ENCODE assay signal across 17 cellular contexts in genomic region chr1:234401658-234402057, GRCh38. TPM values are rescaled to one million over a fixed set of nuclear protein-coding genes. Genes with fewer than 3 reads are reported as not detected.
DNase-seq lines count a peak whose midpoint lies in the region; ATAC-seq and TF ChIP-seq lines count a peak whose summit lies in the region.
"Had no signal": no experiment of that assay in that cellular context is flagged by ENCODE, and none has a peak within 500 bp of the region (broad histone marks: within the 10 kb centered on the region; RNA-seq: fewer than 3 reads in every experiment).

No MANE protein-coding gene starts in this region.

- no peak overlapping the region for H2AK5ac ChIP-seq in mesendoderm (ENCODE audit: low read length)

- CTCF ChIA-PET in CD8-positive, alpha-beta T cell (lab: Charles Lee), result no interaction called here
- CTCF ChIA-PET in activated CD8-positive, alpha-beta T cell treated with anti-CD3 and anti-CD28 coated beads, Interleukin-2, amount 10 ng/mL, durations not matched to agents 7 days and 5 days (lab: Charles Lee), result no interaction called here

- H3K4me3 Mint-ChIP-seq in CD14-positive monocyte (peak overlapping the region in 1 of 2 donors; percentile 11), memory B cell (peak overlapping the region; percentile 4)
- peak overlapping the region; percentile 9 for H3K4me3 Mint-ChIP-seq in CD8-positive, alpha-beta T cell
- peak overlapping the region; percentile 4 for H3K4me3 Mint-ChIP-seq in activated CD8-positive, alpha-beta T cell treated with anti-CD3 and anti-CD28 coated beads, Interleukin-2, amount 10 ng/mL, durations not matched to agents 7 days and 5 days
- H3K4me3 Mint-ChIP-seq: nephron had no signal

- no peak overlapping the region for H4K8ac ChIP-seq in mesendoderm (ENCODE audit: low read depth, low read length)

- H2BK5ac ChIP-seq in mesendoderm (ENCODE audit: low read length), result no peak overlapping the region

- H3K36me3 Mint-ChIP-seq in CD14-positive monocyte (peaks cover 7 to 18% of the 10 kb centered on the region in 2 donors), memory B cell (peaks cover 13% of the 10 kb centered on the region)
- peaks cover 46% of the 10 kb centered on the region for H3K36me3 Mint-ChIP-seq in CD8-positive, alpha-beta T cell
- H3K36me3 Mint-ChIP-seq in activated CD8-positive, alpha-beta T cell treated with anti-CD3 and anti-CD28 coated beads, Interleukin-2, amount 10 ng/mL, durations not matched to agents 7 days and 5 days (ENCODE audit: low read depth), result peaks cover 35% of the 10 kb centered on the region

- no peaks in the 10 kb centered on the region for H3K79me2 ChIP-seq in mesendoderm (ENCODE audit: control insufficient read depth, insufficient read depth, low read length)

- H3K4me1 Mint-ChIP-seq in CD14-positive monocyte, result peaks cover 29% of the 10 kb centered on the region
- peaks cover 41% of the 10 kb centered on the region for H3K4me1 Mint-ChIP-seq in CD8-positive, alpha-beta T cell (ENCODE audit: low read depth)
- peaks cover 41% of the 10 kb centered on the region for H3K4me1 Mint-ChIP-seq in activated CD8-positive, alpha-beta T cell treated with anti-CD3 and anti-CD28 coated beads, Interleukin-2, amount 10 ng/mL, durations not matched to agents 7 days and 5 days (ENCODE audit: low read depth)
- peaks cover 26% of the 10 kb centered on the region for H3K4me1 Mint-ChIP-seq in memory B cell
- H3K4me1 Mint-ChIP-seq: nephron had no signal

- no peak for ATAC-seq in CD8-positive, alpha-beta T cell
- no peak for ATAC-seq in activated CD8-positive, alpha-beta T cell treated with anti-CD3 and anti-CD28 coated beads, Interleukin-2, amount 10 ng/mL, durations not matched to agents 7 days and 5 days
- ATAC-seq in memory B cell (ENCODE audit: low read depth) (no peak), upper lobe of left lung (ENCODE audit: low FRiP score in 2 of 2) (no peak)
- ATAC-seq: heart left ventricle had no signal

- H3K4me2 ChIP-seq in mesendoderm (ENCODE audit: low read length), result no peak overlapping the region

- no peak for TF ChIP-seq POLR2A in upper lobe of left lung (IDR thresholded peaks at IDR 0.05)

- peaks cover 23% of the 10 kb centered on the region for H3K4me1 ChIP-seq in CD8-positive, alpha-beta T cell (ENCODE audit: insufficient read depth, low read length)
- H3K4me1 ChIP-seq in mesendoderm (ENCODE audit: control insufficient read depth, low read depth, low read length) (no peaks in the 10 kb centered on the region), upper lobe of left lung (peaks cover 0 to 9% (median 4%) of the 10 kb centered on the region in 4 donors)
- H3K4me1 ChIP-seq: BE2C, tibial artery had no signal

- H3K27ac ChIP-seq in CD8-positive, alpha-beta T cell (ENCODE audit: low read depth, low read length), result no peak overlapping the region
- no peak overlapping the region for H3K27ac ChIP-seq in mesendoderm (ENCODE audit: low read depth, low read length)
- H3K27ac ChIP-seq in upper lobe of left lung, result peak overlapping the region in 1 of 4 donors; percentile 4
- H3K27ac ChIP-seq: tibial artery had no signal

- H3K36me3 ChIP-seq in CD8-positive, alpha-beta T cell (ENCODE audit: insufficient read depth, low read length), result no peaks in the 10 kb centered on the region
- H3K36me3 ChIP-seq in mesendoderm (ENCODE audit: control insufficient read depth, insufficient read depth, low read length), result no peaks in the 10 kb centered on the region
- peaks cover 0 to 12% (median 0%) of the 10 kb centered on the region in 4 donors for H3K36me3 ChIP-seq in upper lobe of left lung
- H3K36me3 ChIP-seq: BE2C had no signal

- H3K9me3 Mint-ChIP-seq in CD14-positive monocyte (no peaks in the 10 kb centered on the region), memory B cell (no peaks in the 10 kb centered on the region)
- H3K9me3 Mint-ChIP-seq in CD8-positive, alpha-beta T cell, result no peaks in the 10 kb centered on the region
- H3K9me3 Mint-ChIP-seq in activated CD8-positive, alpha-beta T cell treated with anti-CD3 and anti-CD28 coated beads, Interleukin-2, amount 10 ng/mL, durations not matched to agents 7 days and 5 days (ENCODE audit: insufficient read depth), result no peaks in the 10 kb centered on the region
- H3K9me3 Mint-ChIP-seq: nephron had no signal

- no peak overlapping the region for H4K5ac ChIP-seq in mesendoderm (ENCODE audit: low read length)

- no peak overlapping the region for H3K18ac ChIP-seq in mesendoderm (ENCODE audit: low read length)

- no peak for TF ChIP-seq EP300 in upper lobe of left lung (IDR thresholded peaks at IDR 0.05)

- H3K9me3 ChIP-seq in CD8-positive, alpha-beta T cell (ENCODE audit: low read length), result no peaks in the 10 kb centered on the region
- H3K9me3 ChIP-seq in upper lobe of left lung, result no peaks in the 10 kb centered on the region
- H3K9me3 ChIP-seq: BE2C, heart left ventricle, tibial artery had no signal

- WGBS in mesendoderm (ENCODE audit: extremely low coverage, insufficient coverage, low lambda C conversion rate), result no CpG with 5 or more reads among the region's 3 CpGs
- 99% methylated on average over 3 of the region's 3 CpGs for WGBS in upper lobe of left lung, 2 donors

- TF ChIP-seq CTCF in CD14-positive monocyte (IDR thresholded peaks at IDR 0.05) (no peak), upper lobe of left lung (IDR thresholded peaks at IDR 0.05) (no peak)
- no peak for TF ChIP-seq CTCF in CD8-positive, alpha-beta T cell (IDR thresholded peaks at IDR 0.05)

- no peak overlapping the region for H3K4me3 ChIP-seq in CD8-positive, alpha-beta T cell (ENCODE audit: low read depth, low read length)
- H3K4me3 ChIP-seq in mesendoderm (ENCODE audit: low read length) (no peak overlapping the region), upper lobe of left lung (no peak overlapping the region)
- H3K4me3 ChIP-seq: tibial artery had no signal

- no peaks in the 10 kb centered on the region for H3K79me1 ChIP-seq in mesendoderm (ENCODE audit: low read length)

- DNase-seq in CD14-positive monocyte (ENCODE audit: low spot score) (no peak), memory B cell (ENCODE audit: low spot score in 2 of 2) (no peak), mesendoderm (no peak), NCI-H526 treated with DMSO at 0.1 percent for 48 hours (lab: John Stamatoyannopoulos, UW) (no peak), upper lobe of left lung (no peak)
- DNase-seq in CD8-positive, alpha-beta T cell, result no peak
- no peak for DNase-seq in activated CD8-positive, alpha-beta T cell treated with anti-CD3 and anti-CD28 coated beads, Interleukin-2, amount 10 ng/mL, durations not matched to agents 7 days and 5 days
- DNase-seq: amniotic stem cell; BE2C; central memory CD4-positive, alpha-beta T cell; effector memory CD4-positive, alpha-beta T cell; heart left ventricle; NCI-H1417; NCI-H2171 treated with DMSO at 0.1 percent for 48 hours; tibial artery had no signal

- H3K27me3 Mint-ChIP-seq in CD14-positive monocyte (ENCODE audit: low read depth in 3 of 3), result no peaks in the 10 kb centered on the region
- H3K27me3 Mint-ChIP-seq in CD8-positive, alpha-beta T cell (ENCODE audit: low read depth), result no peaks in the 10 kb centered on the region
- no peaks in the 10 kb centered on the region for H3K27me3 Mint-ChIP-seq in activated CD8-positive, alpha-beta T cell treated with anti-CD3 and anti-CD28 coated beads, Interleukin-2, amount 10 ng/mL, durations not matched to agents 7 days and 5 days (ENCODE audit: low read depth)
- H3K27me3 Mint-ChIP-seq in memory B cell, result no peaks in the 10 kb centered on the region
- H3K27me3 Mint-ChIP-seq: progenitor cell of endocrine pancreas had no signal

- POLR2A ChIA-PET in CD8-positive, alpha-beta T cell (lab: Charles Lee), result no interaction called here
- POLR2A ChIA-PET in activated CD8-positive, alpha-beta T cell treated with anti-CD3 and anti-CD28 coated beads, Interleukin-2, amount 10 ng/mL, durations not matched to agents 7 days and 5 days (lab: Charles Lee), result interaction anchor here (1.9 kb wide), 1 partner anchor 28 kb away, joined by 7 read pairs; the partner anchor contains the start of gene COA6

- no peak overlapping the region for H3K9ac ChIP-seq in mesendoderm (ENCODE audit: low read length)

- H3K56ac ChIP-seq in mesendoderm (ENCODE audit: low read length), result no peak overlapping the region

- no peak overlapping the region for H3K4ac ChIP-seq in mesendoderm (ENCODE audit: low read depth, low read length)

- no peak overlapping the region for H3K23ac ChIP-seq in mesendoderm (ENCODE audit: low read length)

- no peaks in the 10 kb centered on the region for H3K27me3 ChIP-seq in CD8-positive, alpha-beta T cell (ENCODE audit: insufficient read depth, low read length)
- H3K27me3 ChIP-seq in mesendoderm (ENCODE audit: insufficient read depth, low read length, poor library complexity) (no peaks in the 10 kb centered on the region), upper lobe of left lung (no peaks in the 10 kb centered on the region)
- H3K27me3 ChIP-seq: BE2C, heart left ventricle, tibial artery had no signal

- H2BK120ac ChIP-seq in mesendoderm (ENCODE audit: low read depth, low read length), result no peak overlapping the region

- no peak overlapping the region for H2BK15ac ChIP-seq in mesendoderm (replicated peaks; ENCODE audit: low read depth)

- intact Hi-C loops in CD14-positive monocyte (cut with micrococcal nuclease), result loop anchor here in 1 of 2 donors (10.0 kb wide), 1 partner anchor 77 kb away; no protein-coding TSS in a partner anchor
- intact Hi-C loops in CD8-positive, alpha-beta T cell (cut with DNase I, micrococcal nuclease), result no loop called here

- peak overlapping the region in 4 of 7 donors; percentile 24 to 83 (median 65) for H3K27ac Mint-ChIP-seq in CD14-positive monocyte
- peak overlapping the region; percentile 83 for H3K27ac Mint-ChIP-seq in CD8-positive, alpha-beta T cell
- H3K27ac Mint-ChIP-seq in activated CD8-positive, alpha-beta T cell treated with anti-CD3 and anti-CD28 coated beads, Interleukin-2, amount 10 ng/mL, durations not matched to agents 7 days and 5 days, result peak overlapping the region; percentile 60
- H3K27ac Mint-ChIP-seq in memory B cell, result peak overlapping the region; percentile 79
- H3K27ac Mint-ChIP-seq: nephron, progenitor cell of endocrine pancreas had no signal

RNA-seq across cellular contexts. Expression of gene COA6, which starts 28.4 kb away (rescaled TPM):
- 10 to 100 TPM; 46.3 to 55.5 TPM for polyA plus RNA-seq in CD14-positive monocyte
- 1 to 10 TPM; 7.2 to 8.9 TPM for total RNA-seq in CD8-positive, alpha-beta T cell
- total RNA-seq in activated CD8-positive, alpha-beta T cell treated with anti-CD3 and anti-CD28 coated beads, Interleukin-2, amount 10 ng/mL, durations not matched to agents 7 days and 5 days, result 10 to 100 TPM; 39.2 to 40.0 TPM
- polyA plus RNA-seq in mesendoderm (2013, experiment 1 of 2), result 59.5 TPM
- polyA plus RNA-seq in mesendoderm (2013, experiment 2 of 2), result 58.5 TPM
- 10 to 100 TPM in 5 of 6 donors, 1 to 10 TPM in 1; 1.2 to 26.4 (median 15.3) TPM for total RNA-seq in upper lobe of left lung
